Comparison of ENCODE assay signal across 8 cellular contexts in the genomic region with DNA sequence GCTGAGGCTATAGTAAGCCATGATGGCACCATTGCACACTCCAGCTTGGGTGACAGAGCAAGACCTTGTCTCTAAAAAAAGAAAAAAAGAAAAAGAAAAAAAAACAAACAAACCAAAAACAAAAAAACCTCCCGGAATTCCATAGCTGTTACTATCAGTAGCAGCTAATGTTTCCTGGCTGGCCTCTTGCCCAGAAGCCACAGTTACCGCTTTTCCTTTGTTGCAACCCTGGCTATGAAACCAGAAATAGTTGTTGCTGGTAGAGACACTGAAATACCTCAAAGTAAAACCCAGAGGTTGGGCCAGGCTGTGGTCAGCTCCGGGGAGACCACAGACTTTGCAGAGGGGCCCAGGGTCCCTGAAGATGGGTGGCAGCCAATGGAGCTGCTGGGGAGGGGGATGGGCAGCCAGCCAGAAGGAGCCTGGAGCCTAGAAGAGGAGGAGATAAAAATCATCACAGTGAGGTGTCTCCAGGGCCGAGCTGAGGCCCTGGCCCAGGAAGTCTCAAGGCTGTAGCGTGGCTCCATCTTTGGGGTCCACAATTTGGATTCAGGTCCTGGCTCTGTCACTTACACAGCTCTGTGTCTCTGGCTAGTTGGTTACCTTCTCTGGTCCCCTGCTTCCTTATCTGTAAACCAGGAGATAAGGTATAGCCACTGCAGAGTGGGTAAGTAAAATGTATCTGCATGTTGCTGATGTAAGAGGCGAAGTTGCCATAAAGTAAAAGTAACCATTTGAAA. TPM values are rescaled to one million over a fixed set of nuclear protein-coding genes. Genes with fewer than 3 reads are reported as not detected.
DNase-seq lines count a peak whose midpoint lies in the region; ATAC-seq and TF ChIP-seq lines count a peak whose summit lies in the region.

No MANE protein-coding gene starts in this region.

- peaks cover 18% of the 10 kb centered on the region for H3K4me1 ChIP-seq in CD8-positive, alpha-beta memory T cell (ENCODE audit: insufficient read depth, low read length)
- H3K4me1 ChIP-seq in IMR-90 (ENCODE audit: control insufficient read depth, insufficient read depth, low read length) (peaks cover 9% of the 10 kb centered on the region), mesenchymal stem cell (ENCODE audit: control insufficient read depth, insufficient read depth, low read depth, low read length) (peaks cover 24% of the 10 kb centered on the region), tibial nerve (peaks cover 0 to 51% (median 25%) of the 10 kb centered on the region in 4 donors)

- H3K9me3 Mint-ChIP-seq in CD8-positive, alpha-beta memory T cell = no peaks in the 10 kb centered on the region

- WGBS in IMR-90 (ENCODE audit: extremely low coverage in 2 of 2, insufficient read length in 1 of 2), 2 experiments = 50% methylated on average over 2 of the region's 6 CpGs; no CpG with 5 or more reads in 1 of the 2 experiments
- 14% methylated on average over 5 of the region's 6 CpGs for WGBS in mesenchymal stem cell
- whole genome bisulfite sequencing in tibial nerve, 2 donors = 23 to 25% methylated on average over 6 of the region's 6 CpGs

- peaks cover 0 to 7% (median 0%) of the 10 kb centered on the region in 3 donors for H3K36me3 Mint-ChIP-seq in CD8-positive, alpha-beta memory T cell

- TF ChIP-seq EP300 in tibial nerve (IDR thresholded peaks at IDR 0.05) = peak in 1 of 2 donors; percentile 56

- H3K4me3 ChIP-seq in CD8-positive, alpha-beta memory T cell (ENCODE audit: low read length) = no peak overlapping the region
- H3K4me3 ChIP-seq in IMR-90 (ENCODE audit: insufficient read depth, low read depth, low read length) = no peak overlapping the region
- H3K4me3 ChIP-seq in dorsolateral prefrontal cortex = peak overlapping the region in 3 of 59 donors; percentile 2 to 28 (median 11)
- H3K4me3 ChIP-seq in mesenchymal stem cell (ENCODE audit: insufficient read depth in 1 of 2, low read depth in 1 of 2, low read length in 2 of 2) = peak overlapping the region in 1 of 2 experiments; percentile 53
- H3K4me3 ChIP-seq in tibial nerve = no peak overlapping the region

- H3K23ac ChIP-seq in IMR-90 (ENCODE audit: low read depth, low read length) (peak overlapping the region; percentile 78), mesenchymal stem cell (ENCODE audit: low read length in 2 of 2) (no peak overlapping the region)

- H3K4me1 Mint-ChIP-seq in CD8-positive, alpha-beta memory T cell = peaks cover 29 to 31% (median 30%) of the 10 kb centered on the region in 3 donors

- H2BK15ac ChIP-seq in IMR-90 (ENCODE audit: low read depth, low read length) (peak overlapping the region; percentile 93), mesenchymal stem cell (ENCODE audit: low read depth, poor library complexity, severe bottlenecking) (peak overlapping the region; percentile 93)

- H4K91ac ChIP-seq in IMR-90 (ENCODE audit: insufficient read depth, low read depth, low read length) (peak overlapping the region; percentile 90), mesenchymal stem cell (ENCODE audit: low read length) (peak overlapping the region; percentile 90)

- H3K79me1 ChIP-seq in IMR-90 (ENCODE audit: low read depth in 1 of 2, low read length in 2 of 2) (peaks cover 9 to 19% of the 10 kb centered on the region in 2 experiments; a peak in 3 of 4 replicates), mesenchymal stem cell (replicated peaks; ENCODE audit: low read length, poor library complexity, severe bottlenecking) (peaks cover 10% of the 10 kb centered on the region)

- intact Hi-C loops in IMR-90 (cut with micrococcal nuclease) = loop anchor here (10.0 kb wide), 1 partner anchor 55 kb away; no protein-coding TSS in a partner anchor
- intact Hi-C loops in dorsolateral prefrontal cortex (cut with DNase I) = loop anchor here (10.0 kb wide), 2 partner anchors 65 to 85 kb away; a partner anchor contains a TSS

- H2BK120ac ChIP-seq in IMR-90 (ENCODE audit: low read depth, low read length) (peak overlapping the region; percentile 81), mesenchymal stem cell (ENCODE audit: low read depth, low read length) (peak overlapping the region; percentile 43)

- H2BK12ac ChIP-seq in mesenchymal stem cell (ENCODE audit: low read length in 2 of 2) = peak overlapping the region; percentile 46 to 99

- H2AFZ ChIP-seq in IMR-90 (replicated peaks; ENCODE audit: low read length, poor library complexity) (peak overlapping the region; percentile 88), mesenchymal stem cell (ENCODE audit: low read depth, low read length) (peak overlapping the region; percentile 74)

- peak overlapping the region; percentile 50; the same call in 1 of the 2 replicates for H3K56ac ChIP-seq in IMR-90 (ENCODE audit: extremely low read depth, insufficient read depth, low read length)

- POLR2A ChIA-PET in CD8-positive, alpha-beta memory T cell (lab: Charles Lee) = interaction anchor here (1.6 kb wide), 1 partner anchor 46 kb away, joined by 8 read pairs; a partner anchor contains a TSS
- POLR2A ChIA-PET in IMR-90 (lab: Charles Lee; ENCODE audit: unreplicated experiment) = no interaction called here

- peak overlapping the region; percentile 49 for H3K4me2 ChIP-seq in IMR-90 (ENCODE audit: low read depth, low read length)
- H3K4me2 ChIP-seq in mesenchymal stem cell (ENCODE audit: low read length, poor library complexity, severe bottlenecking) = peak overlapping the region; percentile 23

- no TSS peak for BruUV-seq in IMR-90 (replicated peaks; lab: Mats Ljungman, UMichigan)

- H3K27me3 Mint-ChIP-seq in CD8-positive, alpha-beta memory T cell = no peaks in the 10 kb centered on the region

- CTCF ChIA-PET in CD8-positive, alpha-beta memory T cell (lab: Charles Lee) = interaction anchor here (1.0 to 1.1 kb wide), 3 partner anchors 11 to 860 kb away, joined by 3 read pairs; no protein-coding TSS in a partner anchor
- CTCF ChIA-PET in IMR-90 (lab: Yijun Ruan, JAX) = interaction anchor here (1.3 kb wide), 1 partner anchor 69 kb away, joined by 8 read pairs; no protein-coding TSS in a partner anchor

- H2AK9ac ChIP-seq in IMR-90 (replicated peaks; ENCODE audit: low read depth, low read length, poor library complexity) = peak overlapping the region; percentile 73

- peaks cover 8% of the 10 kb centered on the region for H3K9me1 ChIP-seq in IMR-90 (ENCODE audit: insufficient read depth, low read length)

- peak; percentile 22 for ATAC-seq in IMR-90 (ENCODE audit: low read depth)
- ATAC-seq in GM21786 (IDR thresholded peaks at IDR 0.05; ENCODE audit: unreplicated experiment) = no peak

- peak overlapping the region; percentile 84 for H2BK5ac ChIP-seq in IMR-90 (ENCODE audit: low read depth, low read length, poor library complexity, severe bottlenecking)
- peak overlapping the region; percentile 9 for H2BK5ac ChIP-seq in mesenchymal stem cell (ENCODE audit: low read depth, low read length, poor library complexity, severe bottlenecking)

- in situ Hi-C loops in IMR-90 (cut with MboI; ENCODE audit: low sequenced_read_pairs) = no loop called here

- no peaks in the 10 kb centered on the region for H3K36me3 ChIP-seq in CD8-positive, alpha-beta memory T cell (ENCODE audit: insufficient read depth, low read length)
- H3K36me3 ChIP-seq in IMR-90 (ENCODE audit: control insufficient read depth, insufficient read depth, low read length) (no peaks in the 10 kb centered on the region), mesenchymal stem cell (ENCODE audit: control insufficient read depth in 1 of 2, insufficient read depth in 2 of 2, low read depth in 1 of 2, low read length in 2 of 2) (no peaks in the 10 kb centered on the region), tibial nerve (no peaks in the 10 kb centered on the region)

- no peak for TF ChIP-seq CTCF in IMR-90 (conservative IDR thresholded peaks at IDR 0.05; ENCODE audit: low read depth, low read length)
- no peak for TF ChIP-seq CTCF in dorsolateral prefrontal cortex (IDR thresholded peaks at IDR 0.05 in 54 of 56, conservative IDR thresholded peaks at IDR 0.05 in 2 of 56; ENCODE audit: low read depth in 1 of 56, partially characterized antibody in 56 of 56)
- no peak for TF ChIP-seq CTCF in tibial nerve (IDR thresholded peaks at IDR 0.05)

- dilution Hi-C loops in IMR-90 (cut with HindIII; ENCODE audit: low sequenced_read_pairs, unreplicated experiment) = no loop called here

- peak overlapping the region; percentile 15 to 82 (median 67) for H3K4me3 Mint-ChIP-seq in CD8-positive, alpha-beta memory T cell

- H3K9me3 ChIP-seq in CD8-positive, alpha-beta memory T cell (ENCODE audit: low read length) = no peaks in the 10 kb centered on the region
- H3K9me3 ChIP-seq in IMR-90 (ENCODE audit: control insufficient read depth, insufficient read depth, low read length) (no peaks in the 10 kb centered on the region), mesenchymal stem cell (ENCODE audit: control insufficient read depth, low read length) (no peaks in the 10 kb centered on the region), tibial nerve (no peaks in the 10 kb centered on the region)

- TF ChIP-seq POLR2A in IMR-90 (IDR thresholded peaks at IDR 0.05; ENCODE audit: low read depth, low read length) (no peak), tibial nerve (IDR thresholded peaks at IDR 0.05) (no peak)

- H3K27me3 ChIP-seq in CD8-positive, alpha-beta memory T cell (ENCODE audit: insufficient read depth, low read length, poor library complexity, severe bottlenecking) = no peaks in the 10 kb centered on the region
- H3K27me3 ChIP-seq in IMR-90 (ENCODE audit: control insufficient read depth, insufficient read depth, low read length) = no peaks in the 10 kb centered on the region
- H3K27me3 ChIP-seq in dorsolateral prefrontal cortex = no peaks in the 10 kb centered on the region
- H3K27me3 ChIP-seq in mesenchymal stem cell (ENCODE audit: control insufficient read depth in 1 of 2, insufficient read depth in 1 of 2, low read length in 2 of 2) = no peaks in the 10 kb centered on the region
- no peaks in the 10 kb centered on the region for H3K27me3 ChIP-seq in tibial nerve

- peak in 2 of 5 donors; percentile 16 to 17 for DNase-seq in CD8-positive, alpha-beta memory T cell
- DNase-seq in IMR-90 = peak; percentile 95
- peak; percentile 64 for DNase-seq in SK-N-DZ (ENCODE audit: low spot score)
- DNase-seq in dorsolateral prefrontal cortex = peak in 7 of 10 donors; percentile 55 to 69 (median 63)
- DNase-seq in mesenchymal stem cell = peak; percentile 93
- peak; percentile 68 to 83 for DNase-seq in tibial nerve (ENCODE audit: low spot score in 2 of 2)
- no peak for DNase-seq in NCI-H748 treated with DMSO at 0.1 percent for 48 hours (lab: John Stamatoyannopoulos, UW)

- H3K14ac ChIP-seq in IMR-90 (replicated peaks; ENCODE audit: low read depth, low read length) (peak overlapping the region; percentile 82), mesenchymal stem cell (ENCODE audit: low read length in 2 of 2) (no peak overlapping the region)

- peak overlapping the region; percentile 76 to 95 (median 86) for H3K27ac Mint-ChIP-seq in CD8-positive, alpha-beta memory T cell

- H2BK20ac ChIP-seq in IMR-90 (ENCODE audit: low read depth, low read length) = peak overlapping the region; percentile 81

- no peak for TF ChIP-seq RAD21 in IMR-90 (IDR thresholded peaks at IDR 0.05; ENCODE audit: low read length)

- H3K18ac ChIP-seq in IMR-90 (ENCODE audit: low read depth, low read length) (peak overlapping the region; percentile 82), mesenchymal stem cell (ENCODE audit: low read depth in 1 of 2, low read length in 2 of 2) (peak overlapping the region; percentile 83 to 87)

- peak overlapping the region; percentile 93 for H4K5ac ChIP-seq in IMR-90 (ENCODE audit: low read depth, low read length)

- H2AK5ac ChIP-seq in IMR-90 (ENCODE audit: low read depth, low read length) = peak overlapping the region; percentile 87
- peak overlapping the region; percentile 16 for H2AK5ac ChIP-seq in mesenchymal stem cell (ENCODE audit: low read length, severe bottlenecking)

- 0 out of 2 replicates have a peak, but pooled peaks cover 6% of the 10 kb centered on the region for H4K20me1 ChIP-seq in IMR-90 (ENCODE audit: insufficient read depth, low read length)

- peak overlapping the region; percentile 67 for H3K27ac ChIP-seq in CD8-positive, alpha-beta memory T cell (ENCODE audit: low read depth, low read length)
- H3K27ac ChIP-seq in IMR-90 (ENCODE audit: insufficient read depth, low read length) = peak overlapping the region; percentile 96
- peak overlapping the region in 51 of 59 donors; percentile 5 to 87 (median 67) for H3K27ac ChIP-seq in dorsolateral prefrontal cortex
- H3K27ac ChIP-seq in mesenchymal stem cell (ENCODE audit: low read length, poor library complexity, severe bottlenecking) = peak overlapping the region; percentile 97
- H3K27ac ChIP-seq in tibial nerve = peak overlapping the region in 3 of 4 donors; percentile 51 to 89 (median 80)

- peak overlapping the region; percentile 69 for H3K9ac ChIP-seq in IMR-90 (ENCODE audit: low read depth, low read length)
- H3K9ac ChIP-seq in mesenchymal stem cell (ENCODE audit: low read length) = peak overlapping the region; percentile 79

- H4K8ac ChIP-seq in IMR-90 (ENCODE audit: low read depth in 2 of 2, low read length in 2 of 2) (peak overlapping the region; percentile 76 to 93), mesenchymal stem cell (ENCODE audit: low read length) (peak overlapping the region; percentile 93)

- H3K4ac ChIP-seq in IMR-90 (ENCODE audit: low read depth, low read length) = peak overlapping the region; percentile 81
- peak overlapping the region in 1 of 2 experiments; percentile 6 for H3K4ac ChIP-seq in mesenchymal stem cell (ENCODE audit: low read depth in 1 of 2, low read length in 2 of 2)

RNA-seq across cellular contexts. Expression of a gene that starts 3.4 kb away (rescaled TPM):
- 1 to 10 TPM; 7.7 to 8.3 TPM for total RNA-seq in CD8-positive, alpha-beta memory T cell
- polyA plus RNA-seq in CD8-positive, alpha-beta memory T cell = 63.0 TPM
- total RNA-seq in IMR-90 (2012; rRNA removed) (3.8 and 4.7 TPM in 2 replicates), dorsolateral prefrontal cortex (10 to 100 TPM; 19.5 to 66.3 (median 29.6) TPM), tibial nerve (10 to 100 TPM; 21.0 to 29.9 (median 29.3) TPM)
- polyA plus RNA-seq in IMR-90 (2012; rRNA removed) = 27.0 and 31.6 TPM in 2 replicates
- polyA plus RNA-seq in IMR-90 (2012; cell fraction: cytosol; rRNA removed) = 26.1 and 46.6 TPM in 2 replicates
- 11.2 and 24.6 TPM in 2 replicates for polyA plus RNA-seq in IMR-90 (2012; cell fraction: nucleus; rRNA removed; ENCODE audit: low replicate concordance)
- polyA plus RNA-seq in SK-N-DZ (2014; cell fraction: cytosol; rRNA removed) = 13.0 and 14.0 TPM in 2 replicates
- 14.4 and 15.7 TPM in 2 replicates for polyA plus RNA-seq in SK-N-DZ (2014; cell fraction: nucleus; rRNA removed)
- 20.2 TPM for polyA plus RNA-seq in mesenchymal stem cell (2013, experiment 1 of 2)
- polyA plus RNA-seq in mesenchymal stem cell (2013, experiment 2 of 2) = 20.4 TPM

RNA-seq across cellular contexts. Expression of a gene that starts 45.4 kb away (rescaled TPM):
- total RNA-seq in CD8-positive, alpha-beta memory T cell = 100 to 1,000 TPM; 284 to 293 TPM
- polyA plus RNA-seq in CD8-positive, alpha-beta memory T cell = 129 TPM
- total RNA-seq in IMR-90 (2012; rRNA removed) (201 and 211 TPM in 2 replicates), dorsolateral prefrontal cortex (10 to 100 TPM; 59.7 to 91.4 (median 71.8) TPM), tibial nerve (100 to 1,000 TPM; 124 to 232 (median 147) TPM)
- polyA plus RNA-seq in IMR-90 (2012; rRNA removed) = 105 and 107 TPM in 2 replicates
- 68.3 and 87.5 TPM in 2 replicates for polyA plus RNA-seq in IMR-90 (2012; cell fraction: cytosol; rRNA removed)
- polyA plus RNA-seq in IMR-90 (2012; cell fraction: nucleus; rRNA removed; ENCODE audit: low replicate concordance) = 232 and 274 TPM in 2 replicates
- 251 and 260 TPM in 2 replicates for polyA plus RNA-seq in SK-N-DZ (2014; cell fraction: cytosol; rRNA removed)
- 404 TPM in 2 replicates for polyA plus RNA-seq in SK-N-DZ (2014; cell fraction: nucleus; rRNA removed)
- polyA plus RNA-seq in mesenchymal stem cell (2013, experiment 1 of 2) = 81.4 TPM
- 76.2 TPM for polyA plus RNA-seq in mesenchymal stem cell (2013, experiment 2 of 2)
